In the genomic region with DNA sequence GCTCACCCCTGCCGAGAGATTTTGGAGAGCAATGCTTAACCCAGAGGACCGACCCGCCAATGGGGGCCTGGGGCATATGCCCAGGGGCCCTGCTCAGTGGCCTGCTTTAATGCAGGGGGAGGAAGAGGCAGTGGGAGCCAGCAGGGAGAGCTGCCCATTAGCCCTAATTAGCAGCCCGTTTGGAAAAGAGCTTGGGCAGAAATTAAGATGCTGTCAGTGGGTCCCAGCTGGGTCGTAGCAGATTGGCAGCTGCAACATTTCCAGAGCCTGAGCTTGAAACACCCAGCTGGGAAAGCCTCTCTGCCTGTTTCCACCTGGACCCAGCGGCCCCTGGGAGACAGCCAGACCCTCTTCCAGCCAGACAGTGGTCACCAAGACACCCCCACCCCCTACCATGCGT, we compare ENCODE assay signal across 15 cellular contexts.
"Had no signal": no experiment of that assay in that cellular context is flagged by ENCODE, and none has a peak within 500 bp of the region (broad histone marks: within the 10 kb centered on the region; RNA-seq: fewer than 3 reads in every experiment).

No MANE protein-coding gene starts in this region.

- H3K36me3 Mint-ChIP-seq: naive B cell; stimulated activated effector memory CD8-positive, alpha-beta T cell treated with anti-CD3 and anti-CD28 coated beads, Interleukin-12 subunit alpha, Interleukin-12 subunit beta, amount 100 ng/mL, for 72 hours; type B pancreatic cell had no signal

- H3K4me3 Mint-ChIP-seq: naive B cell; nephron; stimulated activated effector memory CD8-positive, alpha-beta T cell treated with anti-CD3 and anti-CD28 coated beads, Interleukin-12 subunit alpha, Interleukin-12 subunit beta, amount 100 ng/mL, for 72 hours; type B pancreatic cell had no signal

- H3K4me1 ChIP-seq: heart right ventricle, right lobe of liver, suprapubic skin, thyroid gland had no signal

- H3K27me3 ChIP-seq: right lobe of liver, thyroid gland had no signal

- H3K36me3 ChIP-seq: heart right ventricle, neutrophil, right lobe of liver, suprapubic skin, thyroid gland had no signal

- DNase-seq: effector memory CD4-positive, alpha-beta T cell; heart right ventricle; kidney glomerular epithelial cell; mesendoderm; naive B cell; right lobe of liver; stimulated activated CD4-positive, alpha-beta T cell treated with anti-CD3 and anti-CD28 coated beads, Interleukin-4, amount 100 ng/mL, for 1 hour; stimulated activated CD8-positive, alpha-beta memory T cell treated with anti-CD3 and anti-CD28 coated beads, Interleukin-4, amount 100 ng/mL, for 48 hours; stimulated activated naive CD8-positive, alpha-beta T cell treated with anti-CD3 and anti-CD28 coated beads, Interleukin-15, Interleukin-2, amounts not matched to agents 100 U/mL and 50 U/mL, for 24 hours; thyroid gland had no signal

- H3K27ac Mint-ChIP-seq: naive B cell; nephron; stimulated activated effector memory CD8-positive, alpha-beta T cell treated with anti-CD3 and anti-CD28 coated beads, Interleukin-12 subunit alpha, Interleukin-12 subunit beta, amount 100 ng/mL, for 72 hours; type B pancreatic cell had no signal

- H3K9me3 Mint-ChIP-seq: naive B cell; nephron; stimulated activated effector memory CD8-positive, alpha-beta T cell treated with anti-CD3 and anti-CD28 coated beads, Interleukin-12 subunit alpha, Interleukin-12 subunit beta, amount 100 ng/mL, for 72 hours; type B pancreatic cell had no signal

- H3K27ac ChIP-seq: heart right ventricle, neutrophil, right lobe of liver, suprapubic skin, thyroid gland had no signal

- H3K9me3 ChIP-seq: heart right ventricle, neutrophil, right lobe of liver, suprapubic skin, thyroid gland had no signal

- H3K4me3 ChIP-seq: heart right ventricle, right lobe of liver, suprapubic skin, thyroid gland had no signal

- H3K4me1 Mint-ChIP-seq: naive B cell; stimulated activated effector memory CD8-positive, alpha-beta T cell treated with anti-CD3 and anti-CD28 coated beads, Interleukin-12 subunit alpha, Interleukin-12 subunit beta, amount 100 ng/mL, for 72 hours had no signal
